Comparison of ENCODE assay signal across 8 cellular contexts in the genomic region with DNA sequence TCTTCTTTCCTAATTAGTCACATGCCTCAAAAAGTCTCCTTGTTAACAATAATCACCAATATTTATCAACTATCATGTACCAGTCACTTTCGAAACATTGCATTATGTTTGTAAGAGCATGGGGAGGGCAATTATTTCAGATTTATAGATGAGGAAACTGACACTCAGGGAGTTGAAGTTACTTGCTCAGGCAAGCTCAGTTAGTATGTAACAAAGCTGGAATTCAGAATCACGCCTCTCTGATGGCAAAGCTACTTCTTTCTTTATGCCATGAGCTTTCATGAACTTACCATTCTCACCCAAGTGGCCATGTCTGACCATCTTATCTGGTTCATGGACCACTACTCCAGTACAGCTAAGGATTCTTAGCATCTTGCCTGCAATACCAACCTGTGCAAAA.
"Had no signal": no experiment of that assay in that cellular context is flagged by ENCODE, and none has a peak within 500 bp of the region (broad histone marks: within the 10 kb centered on the region; RNA-seq: fewer than 3 reads in every experiment).

No MANE protein-coding gene starts in this region.

- H2AFZ ChIP-seq: GM23338 had no signal

- H3K27ac ChIP-seq: HL-60 had no signal

- H3K4me3 ChIP-seq: GM23338 had no signal

- DNase-seq: H9, HCEC 1CT had no signal

- ATAC-seq: GM23338, HepG2 had no signal

- H3K4me1 Mint-ChIP-seq: GM23338, IgD-negative memory B cell had no signal

- H3K4me2 ChIP-seq: GM23338 had no signal

- H3K4me3 Mint-ChIP-seq: GM23338, H9, IgD-negative memory B cell had no signal

- H3K27ac Mint-ChIP-seq: GM23338, H9, IgD-negative memory B cell had no signal

- FAIRE-seq: H1, H54, HepG2 had no signal
